In the genomic region with DNA sequence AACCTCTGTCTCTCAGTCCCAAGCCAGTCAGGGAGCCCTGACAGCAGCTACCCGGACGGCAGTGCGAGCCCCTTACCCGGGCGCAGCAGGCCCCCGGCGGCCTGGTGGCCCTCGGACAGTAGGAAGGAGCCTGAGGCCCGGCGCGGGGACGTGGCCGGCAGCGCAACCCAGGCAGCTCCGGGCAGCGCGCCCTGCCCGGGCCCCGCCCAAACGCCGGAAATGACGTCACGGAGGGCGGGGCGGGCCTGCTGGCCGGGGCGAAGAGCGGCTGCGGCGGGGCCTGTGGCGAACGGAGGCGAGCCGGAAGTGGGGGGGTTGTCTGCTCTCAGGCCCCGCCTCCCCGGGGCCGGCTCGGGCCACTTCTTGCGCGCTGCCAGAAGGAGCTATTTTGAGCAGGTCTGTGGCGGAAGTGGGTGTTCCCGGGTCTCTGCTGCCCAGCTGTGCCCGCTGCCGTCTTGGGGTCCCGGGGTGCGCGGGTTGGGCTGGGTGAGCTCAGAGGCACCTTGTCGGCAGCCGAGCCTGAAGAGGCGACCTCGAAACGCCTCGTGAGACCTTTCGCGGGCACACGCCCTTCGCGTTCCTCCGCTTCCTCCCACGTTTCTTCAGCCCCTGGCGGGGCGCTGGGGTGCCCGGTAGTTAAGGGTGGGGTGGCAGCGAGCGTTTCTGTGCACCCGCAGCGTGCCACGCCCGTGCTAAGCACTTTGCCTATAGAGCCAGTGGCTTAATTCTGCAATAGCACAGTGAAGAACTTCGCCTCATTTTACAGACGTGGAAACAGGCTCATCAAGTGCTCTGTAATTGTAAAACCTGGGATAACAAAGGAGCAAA, we compare ENCODE assay signal across 1 cellular context.
TF ChIP-seq lines count a peak whose summit lies in the region.

Gene C11orf24 (minus strand): TSS at position 193 of the 828 bp plus-strand sequence. CDS start 8,206 bp downstream, outside the sequence.

TF ChIP-seq in HepG2, 621 proteins besides CTCF, POLR2A, EP300 and RAD21 (continued from another document and continues in another):
- 0 out of 2 replicates have a peak, but pooled peaks have one; percentile 40 for TF ChIP-seq ZHX2 (IDR thresholded peaks at IDR 0.05; ENCODE audit: low read depth)
- no peak; the same call in 1 of the 2 replicates for TF ChIP-seq ZHX2 (CRISPR knock-in tag; IDR thresholded peaks at IDR 0.05; ENCODE audit: borderline replicate concordance)
- TF ChIP-seq, protein P1, sequence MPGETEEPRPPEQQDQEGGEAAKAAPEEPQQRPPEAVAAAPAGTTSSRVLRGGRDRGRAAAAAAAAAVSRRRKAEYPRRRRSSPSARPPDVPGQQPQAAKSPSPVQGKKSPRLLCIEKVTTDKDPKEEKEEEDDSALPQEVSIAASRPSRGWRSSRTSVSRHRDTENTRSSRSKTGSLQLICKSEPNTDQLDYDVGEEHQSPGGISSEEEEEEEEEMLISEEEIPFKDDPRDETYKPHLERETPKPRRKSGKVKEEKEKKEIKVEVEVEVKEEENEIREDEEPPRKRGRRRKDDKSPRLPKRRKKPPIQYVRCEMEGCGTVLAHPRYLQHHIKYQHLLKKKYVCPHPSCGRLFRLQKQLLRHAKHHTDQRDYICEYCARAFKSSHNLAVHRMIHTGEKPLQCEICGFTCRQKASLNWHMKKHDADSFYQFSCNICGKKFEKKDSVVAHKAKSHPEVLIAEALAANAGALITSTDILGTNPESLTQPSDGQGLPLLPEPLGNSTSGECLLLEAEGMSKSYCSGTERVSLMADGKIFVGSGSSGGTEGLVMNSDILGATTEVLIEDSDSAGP (CRISPR knock-in tag; IDR thresholded peaks at IDR 0.05; ENCODE audit: borderline replicate concordance), result peak; percentile 78; the same call in 1 of the 2 replicates
- TF ChIP-seq ZBTB7B (CRISPR knock-in tag; IDR thresholded peaks at IDR 0.05), result peak; percentile 41; the same call in 1 of the 2 replicates
- no peak for TF ChIP-seq HNF4A (CRISPR knock-in tag; IDR thresholded peaks at IDR 0.05)
- no peak; the same call in 1 of the 2 replicates for TF ChIP-seq ZFP37 (CRISPR knock-in tag; IDR thresholded peaks at IDR 0.05; ENCODE audit: borderline replicate concordance)
- TF ChIP-seq ATM (IDR thresholded peaks at IDR 0.05; ENCODE audit: borderline replicate concordance), result no peak
- no peak for TF ChIP-seq SMAD9 (CRISPR knock-in tag; IDR thresholded peaks at IDR 0.05)
- TF ChIP-seq CBX2 (IDR thresholded peaks at IDR 0.05; ENCODE audit: low read depth, low read length), result no peak
- TF ChIP-seq CBX2 (CRISPR knock-in tag; IDR thresholded peaks at IDR 0.05; ENCODE audit: low read depth), result no peak
- TF ChIP-seq PRDM15 (CRISPR knock-in tag; IDR thresholded peaks at IDR 0.05), result peak; percentile 45; the same call in 1 of the 2 replicates
- TF ChIP-seq REL (CRISPR knock-in tag; conservative IDR thresholded peaks at IDR 0.05), result no peak; the same call in 1 of the 2 replicates
- TF ChIP-seq TRAFD1 (CRISPR knock-in tag; IDR thresholded peaks at IDR 0.05; ENCODE audit: borderline replicate concordance), result no peak
- TF ChIP-seq MED13 (CRISPR knock-in tag; IDR thresholded peaks at IDR 0.05), result 0 out of 2 replicates have a peak, but pooled peaks have one; percentile 64
- TF ChIP-seq SNRNP70 (IDR thresholded peaks at IDR 0.05; ENCODE audit: low read depth, low read length), result no peak
- TF ChIP-seq PBX3 (CRISPR knock-in tag; IDR thresholded peaks at IDR 0.05; ENCODE audit: borderline replicate concordance), result no peak
- TF ChIP-seq MAX (IDR thresholded peaks at IDR 0.05), result peak; percentile 57; the same call in 1 of the 2 replicates
- TF ChIP-seq ZNF260 (CRISPR knock-in tag; IDR thresholded peaks at IDR 0.05; ENCODE audit: borderline replicate concordance, low read depth), result no peak
- no peak for TF ChIP-seq ZNF761 (CRISPR knock-in tag; conservative IDR thresholded peaks at IDR 0.05)
- no peak for TF ChIP-seq ZNF780A (CRISPR knock-in tag; IDR thresholded peaks at IDR 0.05)
- TF ChIP-seq, protein P2, sequence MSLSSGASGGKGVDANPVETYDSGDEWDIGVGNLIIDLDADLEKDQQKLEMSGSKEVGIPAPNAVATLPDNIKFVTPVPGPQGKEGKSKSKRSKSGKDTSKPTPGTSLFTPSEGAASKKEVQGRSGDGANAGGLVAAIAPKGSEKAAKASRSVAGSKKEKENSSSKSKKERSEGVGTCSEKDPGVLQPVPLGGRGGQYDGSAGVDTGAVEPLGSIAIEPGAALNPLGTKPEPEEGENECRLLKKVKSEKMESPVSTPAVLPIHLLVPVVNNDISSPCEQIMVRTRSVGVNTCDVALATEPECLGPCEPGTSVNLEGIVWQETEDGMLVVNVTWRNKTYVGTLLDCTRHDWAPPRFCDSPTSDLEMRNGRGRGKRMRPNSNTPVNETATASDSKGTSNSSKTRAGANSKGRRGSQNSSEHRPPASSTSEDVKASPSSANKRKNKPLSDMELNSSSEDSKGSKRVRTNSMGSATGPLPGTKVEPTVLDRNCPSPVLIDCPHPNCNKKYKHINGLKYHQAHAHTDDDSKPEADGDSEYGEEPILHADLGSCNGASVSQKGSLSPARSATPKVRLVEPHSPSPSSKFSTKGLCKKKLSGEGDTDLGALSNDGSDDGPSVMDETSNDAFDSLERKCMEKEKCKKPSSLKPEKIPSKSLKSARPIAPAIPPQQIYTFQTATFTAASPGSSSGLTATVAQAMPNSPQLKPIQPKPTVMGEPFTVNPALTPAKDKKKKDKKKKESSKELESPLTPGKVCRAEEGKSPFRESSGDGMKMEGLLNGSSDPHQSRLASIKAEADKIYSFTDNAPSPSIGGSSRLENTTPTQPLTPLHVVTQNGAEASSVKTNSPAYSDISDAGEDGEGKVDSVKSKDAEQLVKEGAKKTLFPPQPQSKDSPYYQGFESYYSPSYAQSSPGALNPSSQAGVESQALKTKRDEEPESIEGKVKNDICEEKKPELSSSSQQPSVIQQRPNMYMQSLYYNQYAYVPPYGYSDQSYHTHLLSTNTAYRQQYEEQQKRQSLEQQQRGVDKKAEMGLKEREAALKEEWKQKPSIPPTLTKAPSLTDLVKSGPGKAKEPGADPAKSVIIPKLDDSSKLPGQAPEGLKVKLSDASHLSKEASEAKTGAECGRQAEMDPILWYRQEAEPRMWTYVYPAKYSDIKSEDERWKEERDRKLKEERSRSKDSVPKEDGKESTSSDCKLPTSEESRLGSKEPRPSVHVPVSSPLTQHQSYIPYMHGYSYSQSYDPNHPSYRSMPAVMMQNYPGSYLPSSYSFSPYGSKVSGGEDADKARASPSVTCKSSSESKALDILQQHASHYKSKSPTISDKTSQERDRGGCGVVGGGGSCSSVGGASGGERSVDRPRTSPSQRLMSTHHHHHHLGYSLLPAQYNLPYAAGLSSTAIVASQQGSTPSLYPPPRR (CRISPR knock-in tag; IDR thresholded peaks at IDR 0.05; ENCODE audit: borderline replicate concordance), result no peak
- TF ChIP-seq, protein P3, sequence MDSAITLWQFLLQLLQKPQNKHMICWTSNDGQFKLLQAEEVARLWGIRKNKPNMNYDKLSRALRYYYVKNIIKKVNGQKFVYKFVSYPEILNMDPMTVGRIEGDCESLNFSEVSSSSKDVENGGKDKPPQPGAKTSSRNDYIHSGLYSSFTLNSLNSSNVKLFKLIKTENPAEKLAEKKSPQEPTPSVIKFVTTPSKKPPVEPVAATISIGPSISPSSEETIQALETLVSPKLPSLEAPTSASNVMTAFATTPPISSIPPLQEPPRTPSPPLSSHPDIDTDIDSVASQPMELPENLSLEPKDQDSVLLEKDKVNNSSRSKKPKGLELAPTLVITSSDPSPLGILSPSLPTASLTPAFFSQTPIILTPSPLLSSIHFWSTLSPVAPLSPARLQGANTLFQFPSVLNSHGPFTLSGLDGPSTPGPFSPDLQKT (CRISPR knock-in tag; IDR thresholded peaks at IDR 0.05; ENCODE audit: borderline replicate concordance), result no peak
- no peak for TF ChIP-seq NR3C1 (CRISPR knock-in tag; IDR thresholded peaks at IDR 0.05)
- no peak for TF ChIP-seq SOX6 (IDR thresholded peaks at IDR 0.05)
- TF ChIP-seq SOX6 (CRISPR knock-in tag; IDR thresholded peaks at IDR 0.05), result 0 out of 2 replicates have a peak, but pooled peaks have one; percentile 13
- peak; percentile 74; the same call in 1 of the 2 replicates for TF ChIP-seq ZBTB38 (CRISPR knock-in tag; IDR thresholded peaks at IDR 0.05)
- no peak for TF ChIP-seq IRX3 (CRISPR knock-in tag; IDR thresholded peaks at IDR 0.05; ENCODE audit: borderline replicate concordance, low read depth)
